In genomic region chr7:2049782-2050510, GRCh38 we compare ENCODE assay signal across 19 cellular contexts.
DNase-seq lines count a peak whose midpoint lies in the region; ATAC-seq and TF ChIP-seq lines count a peak whose summit lies in the region.
"Had no signal": no experiment of that assay in that cellular context is flagged by ENCODE, and none has a peak within 500 bp of the region (broad histone marks: within the 10 kb centered on the region; RNA-seq: fewer than 3 reads in every experiment).

No MANE protein-coding gene starts in this region.

- no peak overlapping the region for H3K27ac ChIP-seq in aorta (ENCODE audit: low read depth in 1 of 2, low read length in 2 of 2)
- H3K27ac ChIP-seq: KMS-11, prostate gland had no signal

- DNase-seq in Right ventricle myocardium inferior (ENCODE audit: missing footprints) (peak; percentile 28), cardiac septum (ENCODE audit: low spot score) (no peak), natural killer cell (peak; percentile 51), aorta (peak; percentile 25 to 45), activated gamma-delta T cell treated with Interleukin-2 at 50 U/mL for 16 hours (no peak), NCI-H226 (no peak), mesothelial cell of epicardium (ENCODE audit: low spot score in 2 of 2, unreplicated experiment in 2 of 2) (no peak)
- peak in 1 of 2 donors; percentile 28 for DNase-seq in central memory CD8-positive, alpha-beta T cell (ENCODE audit: low spot score in 2 of 2)
- DNase-seq: activated CD4-positive, alpha-beta T cell treated with anti-CD3 and anti-CD28 coated beads, Interleukin-2, amount 50 U/mL, for 1 hour; activated naive CD4-positive, alpha-beta T cell treated with anti-CD3 and anti-CD28 coated beads for 36 hours; activated T-cell treated with anti-CD3 and anti-CD28 coated beads for 4 hours; effector memory CD4-positive, alpha-beta T cell; midbrain; small intestine; stimulated activated CD4-positive, alpha-beta T cell treated with anti-CD3 and anti-CD28 coated beads, Interleukin-4, amount 100 ng/mL, for 1 hour had no signal

- no peaks in the 10 kb centered on the region for H3K36me3 ChIP-seq in aorta (ENCODE audit: control insufficient read depth in 1 of 2, insufficient read depth in 2 of 2, low read length in 1 of 2)
- H3K36me3 ChIP-seq: prostate gland had no signal

- no peaks in the 10 kb centered on the region for H3K27me3 ChIP-seq in aorta (ENCODE audit: control insufficient read depth in 1 of 2, insufficient read depth in 2 of 2, low read length in 1 of 2)

- H3K4me1 Mint-ChIP-seq in central memory CD8-positive, alpha-beta T cell, result peaks cover 29% of the 10 kb centered on the region
- peaks cover 50 to 53% of the 10 kb centered on the region in 2 donors for H3K4me1 Mint-ChIP-seq in natural killer cell
- peaks cover 19% of the 10 kb centered on the region for H3K4me1 Mint-ChIP-seq in mesothelial cell of epicardium

- H3K4me1 ChIP-seq in aorta (ENCODE audit: control insufficient read depth in 1 of 2, insufficient read depth in 2 of 2, low read length in 2 of 2), result no peaks in the 10 kb centered on the region
- H3K4me1 ChIP-seq: prostate gland had no signal

- no peak overlapping the region for H3K4me3 ChIP-seq in aorta (ENCODE audit: low read length in 2 of 2)
- H3K4me3 ChIP-seq: prostate gland had no signal

- H3K9me3 ChIP-seq in aorta (ENCODE audit: control insufficient read depth, low read length), result no peaks in the 10 kb centered on the region
- H3K9me3 ChIP-seq: prostate gland had no signal

- TF ChIP-seq CTCF in natural killer cell (IDR thresholded peaks at IDR 0.05), result no peak
- no peak for TF ChIP-seq CTCF in mesothelial cell of epicardium (IDR thresholded peaks at IDR 0.05; ENCODE audit: unreplicated experiment)

- no peak for ATAC-seq in Right ventricle myocardium inferior
- ATAC-seq in central memory CD8-positive, alpha-beta T cell (replicated peaks; ENCODE audit: extremely low read depth, poor library complexity, severe bottlenecking), result peak; percentile 73
- peak; percentile 74 to 93 (median 81) for ATAC-seq in natural killer cell
- no peak for ATAC-seq in aorta (ENCODE audit: low FRiP score)

- peak overlapping the region; percentile 6 for H3K4me3 Mint-ChIP-seq in central memory CD8-positive, alpha-beta T cell
- H3K4me3 Mint-ChIP-seq in natural killer cell (peak overlapping the region; percentile 64), mesothelial cell of epicardium (no peak overlapping the region)
- H3K4me3 Mint-ChIP-seq: activated naive CD4-positive, alpha-beta T cell treated with anti-CD3 and anti-CD28 coated beads for 36 hours; CD4-positive, CD25-positive, alpha-beta regulatory T cell; neural crest cell had no signal

- H3K36me3 Mint-ChIP-seq in central memory CD8-positive, alpha-beta T cell (ENCODE audit: insufficient read depth), result peaks cover 12% of the 10 kb centered on the region
- no peaks in the 10 kb centered on the region for H3K36me3 Mint-ChIP-seq in natural killer cell
- H3K36me3 Mint-ChIP-seq in mesothelial cell of epicardium, result no peaks in the 10 kb centered on the region

- H3K27ac Mint-ChIP-seq in central memory CD8-positive, alpha-beta T cell (ENCODE audit: low read depth), result peak overlapping the region; percentile 29
- peak overlapping the region; percentile 68 to 90 for H3K27ac Mint-ChIP-seq in natural killer cell
- no peak overlapping the region for H3K27ac Mint-ChIP-seq in mesothelial cell of epicardium
- H3K27ac Mint-ChIP-seq: activated naive CD4-positive, alpha-beta T cell treated with anti-CD3 and anti-CD28 coated beads for 36 hours; CD4-positive, CD25-positive, alpha-beta regulatory T cell had no signal

- 94 to 97% methylated on average over 34 to 37 of the region's 37 CpGs for WGBS in aorta, 2 donors

- no peaks in the 10 kb centered on the region for H3K27me3 Mint-ChIP-seq in central memory CD8-positive, alpha-beta T cell
- H3K27me3 Mint-ChIP-seq in natural killer cell (ENCODE audit: low read depth in 2 of 2), result peaks cover 10 to 13% of the 10 kb centered on the region in 2 donors
- H3K27me3 Mint-ChIP-seq in mesothelial cell of epicardium (ENCODE audit: low read depth), result no peaks in the 10 kb centered on the region
- H3K27me3 Mint-ChIP-seq: CD4-positive, CD25-positive, alpha-beta regulatory T cell had no signal

- no peaks in the 10 kb centered on the region for H3K9me3 Mint-ChIP-seq in central memory CD8-positive, alpha-beta T cell
- H3K9me3 Mint-ChIP-seq in natural killer cell (no peaks in the 10 kb centered on the region), mesothelial cell of epicardium (no peaks in the 10 kb centered on the region)
- H3K9me3 Mint-ChIP-seq: activated naive CD4-positive, alpha-beta T cell treated with anti-CD3 and anti-CD28 coated beads for 36 hours; CD4-positive, CD25-positive, alpha-beta regulatory T cell; neural crest cell had no signal

- intact Hi-C loops in Right ventricle myocardium inferior (cut with DNase I) (no loop called here), cardiac septum (cut with DNase I) (no loop called here), natural killer cell (cut with micrococcal nuclease) (loop anchor here (1.0 to 2.0 kb wide), 3 partner anchors 53 to 109 kb away; no protein-coding TSS in a partner anchor), aorta (cut with DNase I) (no loop called here)

Comparison
In these comparisons a context has a peak if more than half of its experiments do, and no peak if none do; other contexts are left out.
1. DNase-seq: peak in Right ventricle myocardium inferior (single experiment), natural killer cell (single experiment) and aorta (2 of 2); none in cardiac septum (single experiment), activated gamma-delta T cell treated with Interleukin-2 at 50 U/mL for 16 hours (single experiment), NCI-H226 (single experiment) and mesothelial cell of epicardium (0 of 2).
2. ATAC-seq: peak in central memory CD8-positive, alpha-beta T cell (single experiment) and natural killer cell (3 of 3); none in Right ventricle myocardium inferior (single experiment) and aorta (single experiment).